Comparison of ENCODE assay signal across 3 cellular contexts in the genomic region with DNA sequence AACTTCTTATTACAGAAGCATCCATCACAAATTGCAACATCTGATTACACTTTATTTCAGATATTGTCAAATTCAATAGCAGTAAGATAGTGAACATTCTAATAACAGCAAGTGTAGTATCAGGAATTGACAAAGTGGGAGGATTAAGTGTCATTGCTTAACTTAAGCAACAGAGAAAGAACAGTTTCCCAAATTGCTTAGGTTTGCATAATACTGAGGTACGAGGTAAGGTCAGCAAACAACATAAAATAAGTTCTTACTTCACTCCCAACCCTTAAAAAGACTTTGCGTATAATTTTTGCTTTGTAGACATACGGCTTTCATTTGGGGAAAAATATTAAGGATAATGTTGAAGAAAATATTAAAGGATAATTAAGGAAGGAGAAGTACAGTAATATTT.
TF ChIP-seq lines count a peak whose summit lies in the region.

No MANE protein-coding gene starts in this region.

TF ChIP-seq in HepG2, 621 proteins besides CTCF, POLR2A, EP300 and RAD21:
- TF ChIP-seq MAFK (conservative IDR thresholded peaks at IDR 0.05 in 1 of 2, IDR thresholded peaks at IDR 0.05 in 1 of 2; ENCODE audit: low read length in 2 of 2), result peak; percentile 45 to 76; a peak in 3 of 4 replicates
- TF ChIP-seq MAFF (IDR thresholded peaks at IDR 0.05; ENCODE audit: low read depth, low read length), result peak; percentile 70
- no peak for TF ChIP-seq ATF1 (CRISPR knock-in tag; IDR thresholded peaks at IDR 0.05)
- TF ChIP-seq ZFP90 (CRISPR knock-in tag; IDR thresholded peaks at IDR 0.05; ENCODE audit: borderline replicate concordance), result no peak

TF ChIP-seq in A549, 52 proteins besides CTCF, POLR2A, EP300 and RAD21:
- TF ChIP-seq MAFK (IDR thresholded peaks at IDR 0.05; ENCODE audit: partially characterized antibody), result peak; percentile 51
- TF ChIP-seq FOSL2 (IDR thresholded peaks at IDR 0.05), result no peak
- TF ChIP-seq FOSL2 (CRISPR knock-in tag; IDR thresholded peaks at IDR 0.05), result no peak
- TF ChIP-seq NPAS2 (CRISPR knock-in tag; IDR thresholded peaks at IDR 0.05; ENCODE audit: borderline replicate concordance), result no peak
- no peak for TF ChIP-seq FOSB (CRISPR knock-in tag; IDR thresholded peaks at IDR 0.05)

TF ChIP-seq in IMR-90, 13 proteins besides CTCF, POLR2A, EP300 and RAD21:
- TF ChIP-seq MAFK (IDR thresholded peaks at IDR 0.05; ENCODE audit: low read depth, low read length) (peak; percentile 76), BHLHE40 (IDR thresholded peaks at IDR 0.05; ENCODE audit: low read depth, low read length) (no peak)
